Comparison of ENCODE assay signal across 8 cellular contexts in genomic region chr2:20649586-20650375, GRCh38. TPM values are rescaled to one million over a fixed set of nuclear protein-coding genes. Genes with fewer than 3 reads are reported as not detected.
DNase-seq lines count a peak whose midpoint lies in the region; ATAC-seq, FAIRE-seq and TF ChIP-seq lines count a peak whose summit lies in the region.

No MANE protein-coding gene starts in this region.

- H3K79me2 ChIP-seq in endothelial cell of umbilical vein (ENCODE audit: control insufficient read depth, insufficient read depth, low read length) = no peaks in the 10 kb centered on the region

- H3K4me3 ChIP-seq in BLaER1 treated with 17β-estradiol and CSF1 and Interleukin-3, amounts not matched to agents 10 nM and 100 nM = peak overlapping the region; percentile 78 to 94 (median 86)
- peak overlapping the region; percentile 48 for H3K4me3 ChIP-seq in NT2/D1 (ENCODE audit: insufficient read length, low read depth)
- H3K4me3 ChIP-seq in endothelial cell of umbilical vein (replicated peaks in 1 of 3; ENCODE audit: insufficient read depth in 1 of 3, low read depth in 1 of 3, low read length in 3 of 3) = peak overlapping the region in 2 of 3 experiments; percentile 75 to 95

- H3K36me3 ChIP-seq in BLaER1 treated with 17β-estradiol and CSF1 and Interleukin-3, amounts not matched to agents 10 nM and 100 nM = peaks cover 0 to 28% (median 6%) of the 10 kb centered on the region in 11 experiments; a peak in 11 of 22 replicates
- H3K36me3 ChIP-seq in NT2/D1 (ENCODE audit: insufficient read depth, insufficient read length, low read length) (peaks cover 7% of the 10 kb centered on the region), endothelial cell of umbilical vein (ENCODE audit: control insufficient read depth in 2 of 2, extremely low read depth in 1 of 2, insufficient read depth in 2 of 2, low read length in 2 of 2) (peaks cover 0 to 10% of the 10 kb centered on the region in 2 experiments)

- peaks cover 48% of the 10 kb centered on the region for H3K4me1 Mint-ChIP-seq in nephron progenitor cell

- peaks cover 35 to 62% (median 52%) of the 10 kb centered on the region in 10 experiments for H3K4me1 ChIP-seq in BLaER1 treated with 17β-estradiol and CSF1 and Interleukin-3, amounts not matched to agents 10 nM and 100 nM
- peaks cover 6% of the 10 kb centered on the region for H3K4me1 ChIP-seq in NT2/D1 (ENCODE audit: insufficient read depth, insufficient read length)
- peaks cover 10% of the 10 kb centered on the region for H3K4me1 ChIP-seq in endothelial cell of umbilical vein (ENCODE audit: control insufficient read depth, extremely low read depth, insufficient read depth, low read length)

- no peaks in the 10 kb centered on the region for H3K27me3 ChIP-seq in BLaER1 treated with 17β-estradiol and CSF1 and Interleukin-3, amounts not matched to agents 10 nM and 100 nM
- H3K27me3 ChIP-seq in NT2/D1 (ENCODE audit: insufficient read depth, insufficient read length) (peaks cover 12% of the 10 kb centered on the region), endothelial cell of umbilical vein (ENCODE audit: control insufficient read depth in 2 of 2, insufficient read depth in 2 of 2, low read length in 2 of 2) (peaks cover 3 to 4% of the 10 kb centered on the region in 2 experiments)

- H3K27me3 Mint-ChIP-seq in nephron progenitor cell (ENCODE audit: low read depth, poor library complexity) = peaks cover 18% of the 10 kb centered on the region

- peak overlapping the region in 10 of 11 experiments; percentile 80 to 93 (median 83); a peak in 18 of 22 replicates for H3K9ac ChIP-seq in BLaER1 treated with 17β-estradiol and CSF1 and Interleukin-3, amounts not matched to agents 10 nM and 100 nM
- H3K9ac ChIP-seq in NT2/D1 (ENCODE audit: insufficient read length, low read depth) (peak overlapping the region; percentile 53), endothelial cell of umbilical vein (replicated peaks; ENCODE audit: extremely low read depth, insufficient read depth, low read length) (peak overlapping the region; percentile 80)

- no peak for TF ChIP-seq CTCF in endothelial cell of umbilical vein (IDR thresholded peaks at IDR 0.05; ENCODE audit: extremely low read depth in 1 of 2, insufficient read depth in 1 of 2, low read depth in 1 of 2, low read length in 2 of 2)
- TF ChIP-seq CTCF in nephron progenitor cell (IDR thresholded peaks at IDR 0.05) = no peak

- intact Hi-C loops in endothelial cell of umbilical vein (cut with micrococcal nuclease) = no loop called here

- H3K27ac Mint-ChIP-seq in nephron progenitor cell = no peak overlapping the region

- H3K27ac ChIP-seq in BLaER1 treated with 17β-estradiol and CSF1 and Interleukin-3, amounts not matched to agents 10 nM and 100 nM = peak overlapping the region in 3 of 11 experiments; percentile 90 to 94 (median 91); a peak in 7 of 22 replicates
- no peak overlapping the region for H3K27ac ChIP-seq in endothelial cell of umbilical vein (ENCODE audit: insufficient read depth, low read depth, low read length)

- no peaks in the 10 kb centered on the region for H3K9me3 Mint-ChIP-seq in nephron progenitor cell

- BruUV-seq in endothelial cell of umbilical vein (replicated peaks; lab: Mats Ljungman, UMichigan) = no TSS peak

- DNase-seq in NT2/D1 (ENCODE audit: low read depth, low spot score) = no peak
- no peak for DNase-seq in endothelial cell of umbilical vein (ENCODE audit: low read depth, low spot score)
- no peak for DNase-seq in nephron progenitor cell
- DNase-seq in NCI-H345 (lab: John Stamatoyannopoulos, UW) = no peak
- DNase-seq in germinal center (ENCODE audit: low spot score) = no peak
- DNase-seq in activated effector memory CD4-positive, alpha-beta T cell treated with Interleukin-2 at 50 U/mL for 16 hours = no peak

- H3K9me1 ChIP-seq in endothelial cell of umbilical vein (replicated peaks; ENCODE audit: control insufficient read depth, extremely low read depth, insufficient read depth, low read length) = no peaks in the 10 kb centered on the region

- POLR2A ChIA-PET in endothelial cell of umbilical vein (lab: Charles Lee) = interaction anchor here (0.7 to 3.3 kb wide), 2 partner anchors 203 to 271 kb away, joined by 3 to 12 read pairs; partner anchors contain the start of gene RHOB

- peak overlapping the region; percentile 85 to 99 (median 89) for H3K4me2 ChIP-seq in BLaER1 treated with 17β-estradiol and CSF1 and Interleukin-3, amounts not matched to agents 10 nM and 100 nM
- peak overlapping the region; percentile 66 for H3K4me2 ChIP-seq in endothelial cell of umbilical vein (ENCODE audit: insufficient read depth, low read length)

- no peak overlapping the region for H2AFZ ChIP-seq in endothelial cell of umbilical vein (ENCODE audit: low read depth, low read length)

- ATAC-seq in GM19463 (IDR thresholded peaks at IDR 0.05; ENCODE audit: unreplicated experiment) = no peak

- H4K20me1 ChIP-seq in BLaER1 treated with 17β-estradiol and CSF1 and Interleukin-3, amounts not matched to agents 10 nM and 100 nM = peaks cover 0 to 56% (median 17%) of the 10 kb centered on the region in 11 experiments; a peak in 15 of 22 replicates
- H4K20me1 ChIP-seq in endothelial cell of umbilical vein (replicated peaks; ENCODE audit: control insufficient read depth, extremely low read depth, insufficient read depth, low read length) = no peaks in the 10 kb centered on the region

- CTCF ChIA-PET in endothelial cell of umbilical vein (lab: Charles Lee) = interaction anchor here (0.5 to 3.5 kb wide), 10 partner anchors 8 to 542 kb away, joined by 3 to 22 read pairs (median 6); partner anchors contain the start of genes GDF7 and RHOB

- TF ChIP-seq POLR2A in endothelial cell of umbilical vein (IDR thresholded peaks at IDR 0.05; ENCODE audit: low read depth, low read length) = no peak

- no peaks in the 10 kb centered on the region for H3K36me3 Mint-ChIP-seq in nephron progenitor cell (ENCODE audit: low read depth)

- H3K4me3 Mint-ChIP-seq in nephron progenitor cell = peak overlapping the region; percentile 83

- no peak for FAIRE-seq in endothelial cell of umbilical vein (lab: Jason Lieb, UNC)

- no peaks in the 10 kb centered on the region for H3K9me3 ChIP-seq in BLaER1 treated with 17β-estradiol and CSF1 and Interleukin-3, amounts not matched to agents 10 nM and 100 nM (replicated peaks in 1 of 11)
- H3K9me3 ChIP-seq in NT2/D1 (ENCODE audit: insufficient read depth, low read length) = no peaks in the 10 kb centered on the region
- H3K9me3 ChIP-seq in endothelial cell of umbilical vein (replicated peaks; ENCODE audit: control insufficient read depth, insufficient read depth, low read length) = no peaks in the 10 kb centered on the region

- dilution Hi-C loops in endothelial cell of umbilical vein (cut with MboI; ENCODE audit: extremely low pct_ligation_motif_present, low sequenced_read_pairs) = no loop called here

TF ChIP-seq in endothelial cell of umbilical vein, 7 proteins besides CTCF, POLR2A, EP300 and RAD21:
- TF ChIP-seq MYC (IDR thresholded peaks at IDR 0.05; ENCODE audit: low read depth, low read length) = no peak
- no peak for TF ChIP-seq EZH2 (IDR thresholded peaks at IDR 0.05; ENCODE audit: borderline replicate concordance, low read depth, low read length, severe bottlenecking)
- TF ChIP-seq GATA2 (IDR thresholded peaks at IDR 0.05; ENCODE audit: insufficient read depth, insufficient read length, low read depth, low read length) = no peak
- TF ChIP-seq, protein P1, sequence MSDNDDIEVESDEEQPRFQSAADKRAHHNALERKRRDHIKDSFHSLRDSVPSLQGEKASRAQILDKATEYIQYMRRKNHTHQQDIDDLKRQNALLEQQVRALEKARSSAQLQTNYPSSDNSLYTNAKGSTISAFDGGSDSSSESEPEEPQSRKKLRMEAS (IDR thresholded peaks at IDR 0.05; ENCODE audit: insufficient read depth, insufficient read length) = no peak
- no peak for TF ChIP-seq POLR2AphosphoS5 (IDR thresholded peaks at IDR 0.05; ENCODE audit: insufficient read depth, low read depth, low read length)
- no peak for TF ChIP-seq JUN (IDR thresholded peaks at IDR 0.05; ENCODE audit: borderline replicate concordance, insufficient read depth, insufficient read length, low read depth)
- TF ChIP-seq FOS (IDR thresholded peaks at IDR 0.05; ENCODE audit: borderline replicate concordance, insufficient read depth, low read length) = no peak

RNA-seq across cellular contexts. Expression of gene HS1BP3, which starts 1.1 kb away (rescaled TPM):
- total RNA-seq in endothelial cell of umbilical vein = 27.8 and 33.1 TPM in 2 replicates
- polyA plus RNA-seq in endothelial cell of umbilical vein = 27.4 and 36.3 TPM in 2 replicates
- polyA plus RNA-seq in endothelial cell of umbilical vein (2011; cell fraction: cytosol; rRNA removed) = 17.0 and 22.6 TPM in 2 replicates
- 42.4 and 48.5 TPM in 2 replicates for polyA plus RNA-seq in endothelial cell of umbilical vein (2011; cell fraction: nucleus; rRNA removed)
- 19.9 and 37.4 TPM in 2 replicates for polyA plus RNA-seq in endothelial cell of umbilical vein (2012)
- polyA minus RNA-seq in endothelial cell of umbilical vein = 22.4 and 24.7 TPM in 2 replicates
- 7.2 TPM for polyA minus RNA-seq in endothelial cell of umbilical vein (2011; cell fraction: cytosol; rRNA and poly(A)+ RNA removed)
- 26.3 and 35.3 TPM in 2 replicates for polyA minus RNA-seq in endothelial cell of umbilical vein (2011; cell fraction: nucleus; rRNA and poly(A)+ RNA removed)

RNA-seq across cellular contexts. Expression of gene GDF7, which starts 17.2 kb away (rescaled TPM):
- total RNA-seq in endothelial cell of umbilical vein = 1.1 and 3.7 TPM in 2 replicates
- polyA plus RNA-seq in endothelial cell of umbilical vein = 3.9 and 4.1 TPM in 2 replicates
- 3.7 and 4.2 TPM in 2 replicates for polyA plus RNA-seq in endothelial cell of umbilical vein (2011; cell fraction: cytosol; rRNA removed)
- 12.2 and 14.2 TPM in 2 replicates for polyA plus RNA-seq in endothelial cell of umbilical vein (2011; cell fraction: nucleus; rRNA removed)
- polyA plus RNA-seq in endothelial cell of umbilical vein (2012) = 4.1 and 14.2 TPM in 2 replicates
- polyA minus RNA-seq in endothelial cell of umbilical vein = 10.6 and 16.9 TPM in 2 replicates
- not detected for polyA minus RNA-seq in endothelial cell of umbilical vein (2011; cell fraction: cytosol; rRNA and poly(A)+ RNA removed)
- 6.1 and 6.8 TPM in 2 replicates for polyA minus RNA-seq in endothelial cell of umbilical vein (2011; cell fraction: nucleus; rRNA and poly(A)+ RNA removed)
